In the genomic region with DNA sequence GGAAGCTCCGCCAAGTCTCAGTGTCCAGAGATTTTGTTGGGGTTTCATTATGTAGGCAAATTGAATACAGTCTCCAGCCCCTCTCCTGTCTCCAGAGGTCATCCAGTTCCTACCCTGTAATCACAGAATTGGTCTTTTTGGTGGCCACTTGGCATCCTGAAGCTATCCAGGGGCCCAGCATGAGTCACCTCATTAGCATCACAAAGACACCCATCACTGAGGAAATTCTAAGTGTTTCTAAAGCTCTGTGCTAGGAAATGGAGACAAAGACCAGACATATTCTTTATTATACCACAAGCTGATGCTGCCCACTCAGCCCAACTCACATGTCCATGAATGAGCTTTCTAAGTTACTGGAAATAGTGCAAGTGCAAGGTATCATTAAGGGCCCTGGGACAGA, we compare ENCODE assay signal across 1 cellular context.
TF ChIP-seq lines count a peak whose summit lies in the region.

No MANE protein-coding gene starts in this region.

TF ChIP-seq in A549, 52 proteins besides CTCF, POLR2A, EP300 and RAD21:
- TF ChIP-seq FOSB (CRISPR knock-in tag; IDR thresholded peaks at IDR 0.05) (no peak), TFCP2L1 (CRISPR knock-in tag; IDR thresholded peaks at IDR 0.05) (no peak), ZC3H11A (IDR thresholded peaks at IDR 0.05) (no peak), KDM5A (IDR thresholded peaks at IDR 0.05) (no peak), ZFP36 (IDR thresholded peaks at IDR 0.05; ENCODE audit: borderline replicate concordance, partially characterized antibody) (no peak), MAZ (IDR thresholded peaks at IDR 0.05; ENCODE audit: borderline replicate concordance, low read depth, low read length) (no peak), CBX2 (IDR thresholded peaks at IDR 0.05; ENCODE audit: borderline replicate concordance, low read depth) (no peak), GATA3 (IDR thresholded peaks at IDR 0.05; ENCODE audit: borderline replicate concordance) (no peak), HOXA7 (CRISPR knock-in tag; IDR thresholded peaks at IDR 0.05) (no peak), CHD2 (IDR thresholded peaks at IDR 0.05; ENCODE audit: low read length, partially characterized antibody) (no peak), FOXS1 (CRISPR knock-in tag; IDR thresholded peaks at IDR 0.05) (no peak)
- TF ChIP-seq, protein P1, sequence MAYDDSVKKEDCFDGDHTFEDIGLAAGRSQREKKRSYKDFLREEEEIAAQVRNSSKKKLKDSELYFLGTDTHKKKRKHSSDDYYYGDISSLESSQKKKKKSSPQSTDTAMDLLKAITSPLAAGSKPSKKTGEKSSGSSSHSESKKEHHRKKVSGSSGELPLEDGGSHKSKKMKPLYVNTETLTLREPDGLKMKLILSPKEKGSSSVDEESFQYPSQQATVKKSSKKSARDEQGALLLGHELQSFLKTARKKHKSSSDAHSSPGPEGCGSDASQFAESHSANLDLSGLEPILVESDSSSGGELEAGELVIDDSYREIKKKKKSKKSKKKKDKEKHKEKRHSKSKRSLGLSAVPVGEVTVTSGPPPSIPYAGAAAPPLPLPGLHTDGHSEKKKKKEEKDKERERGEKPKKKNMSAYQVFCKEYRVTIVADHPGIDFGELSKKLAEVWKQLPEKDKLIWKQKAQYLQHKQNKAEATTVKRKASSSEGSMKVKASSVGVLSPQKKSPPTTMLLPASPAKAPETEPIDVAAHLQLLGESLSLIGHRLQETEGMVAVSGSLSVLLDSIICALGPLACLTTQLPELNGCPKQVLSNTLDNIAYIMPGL (CRISPR knock-in tag; IDR thresholded peaks at IDR 0.05; ENCODE audit: borderline replicate concordance), result no peak
